In genomic region chr1:56577859-56578663, GRCh38 we compare ENCODE assay signal across 1 cellular context.
TF ChIP-seq lines count a peak whose summit lies in the region.

No MANE protein-coding gene starts in this region.

TF ChIP-seq in HepG2, 621 proteins besides CTCF, POLR2A, EP300 and RAD21 (continued from another document and continues in another):
- no peak for TF ChIP-seq ZNF318 (CRISPR knock-in tag; IDR thresholded peaks at IDR 0.05)
- TF ChIP-seq ZUFSP (CRISPR knock-in tag; IDR thresholded peaks at IDR 0.05; ENCODE audit: borderline replicate concordance) = no peak
- no peak for TF ChIP-seq PHF21A (CRISPR knock-in tag; IDR thresholded peaks at IDR 0.05)
- 0 out of 2 replicates have a peak, but pooled peaks have one; percentile 29 for TF ChIP-seq GFI1 (CRISPR knock-in tag; IDR thresholded peaks at IDR 0.05; ENCODE audit: borderline replicate concordance)
- TF ChIP-seq ZFYVE20 (CRISPR knock-in tag; IDR thresholded peaks at IDR 0.05; ENCODE audit: borderline replicate concordance, low read depth) = no peak
- TF ChIP-seq ZNF136 (CRISPR knock-in tag; IDR thresholded peaks at IDR 0.05; ENCODE audit: low read depth) = no peak
- TF ChIP-seq CEBPB (IDR thresholded peaks at IDR 0.05; ENCODE audit: borderline replicate concordance, low read depth, low read length) = no peak
- TF ChIP-seq ZNF431 (CRISPR knock-in tag; IDR thresholded peaks at IDR 0.05; ENCODE audit: borderline replicate concordance, low read depth) = no peak
- no peak; the same call in none of the 2 replicates for TF ChIP-seq KAT7 (CRISPR knock-in tag; IDR thresholded peaks at IDR 0.05; ENCODE audit: borderline replicate concordance)
- TF ChIP-seq AGO1 (IDR thresholded peaks at IDR 0.05; ENCODE audit: low read depth, low read length, poor library complexity, severe bottlenecking) = no peak
- peak; percentile 17 for TF ChIP-seq YEATS4 (CRISPR knock-in tag; IDR thresholded peaks at IDR 0.05; ENCODE audit: borderline replicate concordance)
- TF ChIP-seq BORCS8-MEF2B (CRISPR knock-in tag; IDR thresholded peaks at IDR 0.05) = no peak; the same call in 1 of the 2 replicates
- TF ChIP-seq ETV6 (CRISPR knock-in tag; conservative IDR thresholded peaks at IDR 0.05) = no peak
- TF ChIP-seq MAFG (CRISPR knock-in tag; IDR thresholded peaks at IDR 0.05) = no peak
- TF ChIP-seq SNAI1 (CRISPR knock-in tag; IDR thresholded peaks at IDR 0.05; ENCODE audit: borderline replicate concordance) = no peak
- TF ChIP-seq TGIF2 (CRISPR knock-in tag; IDR thresholded peaks at IDR 0.05) = no peak
- TF ChIP-seq RFX5 (IDR thresholded peaks at IDR 0.05; ENCODE audit: low read depth, low read length) = no peak
- no peak for TF ChIP-seq ZSCAN20 (CRISPR knock-in tag; IDR thresholded peaks at IDR 0.05; ENCODE audit: borderline replicate concordance)
- no peak; the same call in 1 of the 2 replicates for TF ChIP-seq KDM2A (CRISPR knock-in tag; IDR thresholded peaks at IDR 0.05; ENCODE audit: borderline replicate concordance, low read depth)
- TF ChIP-seq ZNF142 (CRISPR knock-in tag; IDR thresholded peaks at IDR 0.05) = 0 out of 2 replicates have a peak, but pooled peaks have one; percentile 14
- no peak for TF ChIP-seq AHDC1 (CRISPR knock-in tag; IDR thresholded peaks at IDR 0.05; ENCODE audit: borderline replicate concordance)
- TF ChIP-seq ZNF296 (CRISPR knock-in tag; conservative IDR thresholded peaks at IDR 0.05) = no peak
- TF ChIP-seq ZNF282 (IDR thresholded peaks at IDR 0.05; ENCODE audit: partially characterized antibody) = no peak
- TF ChIP-seq ZNF639 (CRISPR knock-in tag; conservative IDR thresholded peaks at IDR 0.05) = no peak
- TF ChIP-seq FOXM1 (CRISPR knock-in tag; IDR thresholded peaks at IDR 0.05) = no peak
- no peak for TF ChIP-seq JUN (CRISPR knock-in tag; IDR thresholded peaks at IDR 0.05)
- TF ChIP-seq IRF9 (CRISPR knock-in tag; IDR thresholded peaks at IDR 0.05; ENCODE audit: borderline replicate concordance) = no peak
- no peak for TF ChIP-seq ZNF124 (CRISPR knock-in tag; IDR thresholded peaks at IDR 0.05)
